12 cellular contexts compared by ENCODE assay signal in the genomic region with DNA sequence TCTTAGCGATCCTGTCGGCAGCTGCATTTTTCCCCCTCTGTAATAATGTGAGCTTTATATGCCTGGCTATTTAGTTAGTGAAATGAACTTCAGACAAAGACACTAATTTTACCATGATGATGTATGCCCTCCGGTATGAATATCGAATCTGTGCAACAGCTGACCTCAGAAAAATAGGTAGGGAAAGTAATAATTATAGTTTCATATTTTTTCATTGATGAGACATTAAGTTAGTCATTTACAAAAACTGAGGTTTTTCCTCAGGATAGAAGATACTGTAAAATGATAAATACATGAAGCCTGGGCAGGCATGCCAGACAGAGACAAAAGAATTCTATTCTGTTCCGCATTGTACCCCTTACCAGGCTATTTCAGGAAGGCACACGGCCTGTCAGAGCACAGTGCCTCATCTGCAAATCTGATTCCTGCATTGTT.
A peak's percentile ranks its signal among the peaks of the same experiment; 100 is the strongest.
DNase-seq lines count a peak whose midpoint lies in the region; ATAC-seq and TF ChIP-seq lines count a peak whose summit lies in the region.
"Had no signal": no experiment of that assay in that cellular context is flagged by ENCODE, and none has a peak within 500 bp of the region (broad histone marks: within the 10 kb centered on the region; RNA-seq: fewer than 3 reads in every experiment).

No MANE protein-coding gene starts in this region.

- H3K27me3 ChIP-seq in lower lobe of right lung (ENCODE audit: low read depth) (peaks cover 4% of the 10 kb centered on the region), transverse colon (no peaks in the 10 kb centered on the region)

- intact Hi-C loops in lower lobe of right lung (cut with DNase I) (no loop called here), transverse colon (cut with DNase I; ENCODE audit: low total_unique reads) (no loop called here)

- H3K9me3 ChIP-seq in lower lobe of right lung (no peaks in the 10 kb centered on the region), transverse colon (no peaks in the 10 kb centered on the region)

- no peaks in the 10 kb centered on the region for H3K9me3 Mint-ChIP-seq in HFFc6
- H3K9me3 Mint-ChIP-seq in chondrocyte (ENCODE audit: low read depth), result peaks cover 2% of the 10 kb centered on the region
- H3K9me3 Mint-ChIP-seq: activated naive CD8-positive, alpha-beta T cell treated with anti-CD3 and anti-CD28 coated beads, Interleukin-2, amount 50 U/mL, for 24 hours; naive thymus-derived CD8-positive, alpha-beta T cell had no signal

- H3K4me3 ChIP-seq in lower lobe of right lung (no peak overlapping the region), transverse colon (no peak overlapping the region)

- peak overlapping the region; percentile 76 for H3K4me3 Mint-ChIP-seq in HFFc6
- H3K4me3 Mint-ChIP-seq in chondrocyte (ENCODE audit: unreplicated experiment), result peak overlapping the region; percentile 55
- H3K4me3 Mint-ChIP-seq: activated naive CD8-positive, alpha-beta T cell treated with anti-CD3 and anti-CD28 coated beads, Interleukin-2, amount 50 U/mL, for 24 hours; naive thymus-derived CD8-positive, alpha-beta T cell had no signal

- ATAC-seq in lower lobe of right lung, result no peak
- no peak for ATAC-seq in GM19351 (IDR thresholded peaks at IDR 0.05; ENCODE audit: unreplicated experiment)
- no peak for ATAC-seq in HG03378 (IDR thresholded peaks at IDR 0.05; ENCODE audit: unreplicated experiment)
- ATAC-seq: activated naive CD8-positive, alpha-beta T cell treated with anti-CD3 and anti-CD28 coated beads, Interleukin-2, amount 50 U/mL, for 24 hours; naive thymus-derived CD8-positive, alpha-beta T cell had no signal

- H3K27ac ChIP-seq in lower lobe of right lung (peak overlapping the region; percentile 88), transverse colon (peak overlapping the region; percentile 73 to 85 (median 85))

- peak; percentile 72 for DNase-seq in HFFc6
- no peak for DNase-seq in chondrocyte (ENCODE audit: low spot score)
- no peak for DNase-seq in lower lobe of right lung
- DNase-seq in transverse colon, result no peak
- no peak for DNase-seq in NCI-H1048 (lab: John Stamatoyannopoulos, UW)
- no peak for DNase-seq in NCI-H2107 (lab: John Stamatoyannopoulos, UW)
- DNase-seq: activated CD4-positive, alpha-beta T cell treated with anti-CD3 and anti-CD28 coated beads, Interleukin-2, amount 50 U/mL, for 1 hour; activated naive CD8-positive, alpha-beta T cell treated with anti-CD3 and anti-CD28 coated beads, Interleukin-2, amount 50 U/mL, for 24 hours; foreskin melanocyte; naive thymus-derived CD8-positive, alpha-beta T cell had no signal

- in situ Hi-C loops in transverse colon (cut with MboI; ENCODE audit: low pct_ligation_motif_present in 1 of 4, low pct_unique_long_range_greater_than_20kb in 1 of 4, low sequenced_read_pairs in 3 of 4), result no loop called here

- peak overlapping the region; percentile 97 for H3K27ac Mint-ChIP-seq in HFFc6
- peak overlapping the region; percentile 97 for H3K27ac Mint-ChIP-seq in chondrocyte (ENCODE audit: unreplicated experiment)
- H3K27ac Mint-ChIP-seq: activated naive CD8-positive, alpha-beta T cell treated with anti-CD3 and anti-CD28 coated beads, Interleukin-2, amount 50 U/mL, for 24 hours had no signal

- TF ChIP-seq EP300 in transverse colon (IDR thresholded peaks at IDR 0.05; ENCODE audit: low read depth), result no peak

- H3K4me1 ChIP-seq in lower lobe of right lung (peaks cover 8% of the 10 kb centered on the region), transverse colon (peaks cover 11 to 67% (median 50%) of the 10 kb centered on the region in 4 donors)

- 55 to 65% methylated on average over 6 of the region's 6 CpGs for WGBS in transverse colon (ENCODE audit: low coverage in 1 of 2), 2 donors

- no peak for TF ChIP-seq CTCF in HFFc6 (IDR thresholded peaks at IDR 0.05)
- no peak for TF ChIP-seq CTCF in chondrocyte (IDR thresholded peaks at IDR 0.05)
- no peak for TF ChIP-seq CTCF in lower lobe of right lung (IDR thresholded peaks at IDR 0.05)
- no peak for TF ChIP-seq CTCF in transverse colon (IDR thresholded peaks at IDR 0.05)

- no peak for TF ChIP-seq POLR2A in transverse colon (IDR thresholded peaks at IDR 0.05)

- H3K36me3 ChIP-seq in lower lobe of right lung (no peaks in the 10 kb centered on the region), transverse colon (no peaks in the 10 kb centered on the region)

- H3K36me3 Mint-ChIP-seq in HFFc6 (ENCODE audit: low read depth), result no peaks in the 10 kb centered on the region
- H3K36me3 Mint-ChIP-seq in chondrocyte (ENCODE audit: low read depth), result peaks cover 2% of the 10 kb centered on the region
- H3K36me3 Mint-ChIP-seq: naive thymus-derived CD8-positive, alpha-beta T cell had no signal

- H3K4me1 Mint-ChIP-seq in HFFc6 (ENCODE audit: low read depth), result peaks cover 54% of the 10 kb centered on the region
- peaks cover 83% of the 10 kb centered on the region for H3K4me1 Mint-ChIP-seq in chondrocyte (ENCODE audit: low read depth)

- H3K27me3 Mint-ChIP-seq in HFFc6 (ENCODE audit: insufficient read depth) (no peaks in the 10 kb centered on the region; the same call in 1 of the 2 replicates), chondrocyte (ENCODE audit: low read depth) (no peaks in the 10 kb centered on the region)
